ENCODE assay signal across 1 cellular context in genomic region chr2:171086352-171087290, GRCh38.
A peak's percentile ranks its signal among the peaks of the same experiment; 100 is the strongest.
TF ChIP-seq lines count a peak whose summit lies in the region.

No MANE protein-coding gene starts in this region.

TF ChIP-seq in HEK293, 187 proteins besides CTCF, POLR2A, EP300 and RAD21 (continued from another document and continues in another):
- no peak for TF ChIP-seq ZNF16 (tag by site-specific recombination; IDR thresholded peaks at IDR 0.05; ENCODE audit: low read depth)
- TF ChIP-seq BCL6B (tag by site-specific recombination; IDR thresholded peaks at IDR 0.05): no peak
- TF ChIP-seq ZNF449 (tag by site-specific recombination; IDR thresholded peaks at IDR 0.05): no peak
- TF ChIP-seq ZNF335 (tag by site-specific recombination; conservative IDR thresholded peaks at IDR 0.05): no peak
- no peak for TF ChIP-seq ZFP37 (tag by site-specific recombination; IDR thresholded peaks at IDR 0.05)
- TF ChIP-seq ZSCAN5A (tag by site-specific recombination; IDR thresholded peaks at IDR 0.05): no peak
- no peak for TF ChIP-seq ZNF175 (tag by site-specific recombination; IDR thresholded peaks at IDR 0.05)
- no peak for TF ChIP-seq ZNF211 (tag by site-specific recombination; IDR thresholded peaks at IDR 0.05; ENCODE audit: low read depth)
- TF ChIP-seq OSR2 (tag by site-specific recombination; IDR thresholded peaks at IDR 0.05): peak; percentile 18; the same call in 1 of the 2 replicates
- TF ChIP-seq ZNF501 (tag by site-specific recombination; IDR thresholded peaks at IDR 0.05): no peak
- no peak for TF ChIP-seq ZSCAN4 (tag by site-specific recombination; IDR thresholded peaks at IDR 0.05)
- TF ChIP-seq ZNF777 (tag by site-specific recombination; IDR thresholded peaks at IDR 0.05; ENCODE audit: borderline replicate concordance): no peak
- no peak for TF ChIP-seq ZNF626 (tag by site-specific recombination; IDR thresholded peaks at IDR 0.05)
- TF ChIP-seq RBAK (tag by site-specific recombination; IDR thresholded peaks at IDR 0.05): no peak
- no peak for TF ChIP-seq ZNF223 (tag by site-specific recombination; IDR thresholded peaks at IDR 0.05)
- no peak for TF ChIP-seq REPIN1 (tag by site-specific recombination; IDR thresholded peaks at IDR 0.05; ENCODE audit: low read depth)
- TF ChIP-seq ZNF645 (tag by site-specific recombination; IDR thresholded peaks at IDR 0.05): no peak
- TF ChIP-seq ZNF132 (tag by site-specific recombination; IDR thresholded peaks at IDR 0.05; ENCODE audit: borderline replicate concordance): no peak
- no peak for TF ChIP-seq ZNF521 (tag by site-specific recombination; IDR thresholded peaks at IDR 0.05)
- no peak for TF ChIP-seq ZNF600 (tag by site-specific recombination; IDR thresholded peaks at IDR 0.05)
- TF ChIP-seq ZNF558 (tag by site-specific recombination; IDR thresholded peaks at IDR 0.05): no peak
- no peak for TF ChIP-seq MYNN (tag by site-specific recombination; IDR thresholded peaks at IDR 0.05; ENCODE audit: borderline replicate concordance)
- no peak for TF ChIP-seq ZNF707 (tag by site-specific recombination; IDR thresholded peaks at IDR 0.05)
- TF ChIP-seq FEZF1 (tag by site-specific recombination; IDR thresholded peaks at IDR 0.05): peak; percentile 63
- no peak for TF ChIP-seq ZNF146 (tag by site-specific recombination; IDR thresholded peaks at IDR 0.05)
- TF ChIP-seq ZNF19 (tag by site-specific recombination; IDR thresholded peaks at IDR 0.05; ENCODE audit: low read depth): no peak
- TF ChIP-seq ZNF830 (tag by site-specific recombination; IDR thresholded peaks at IDR 0.05; ENCODE audit: low read depth): no peak
- TF ChIP-seq ZSCAN30 (tag by site-specific recombination; IDR thresholded peaks at IDR 0.05): no peak
- TF ChIP-seq AEBP2 (tag by site-specific recombination; IDR thresholded peaks at IDR 0.05; ENCODE audit: borderline replicate concordance): no peak
- peak; percentile 34 for TF ChIP-seq ZNF510 (tag by site-specific recombination; IDR thresholded peaks at IDR 0.05; ENCODE audit: insufficient replicate concordance)
- TF ChIP-seq ZNF239 (tag by site-specific recombination; IDR thresholded peaks at IDR 0.05): no peak
- 0 out of 2 replicates have a peak, but pooled peaks have one; percentile 51 for TF ChIP-seq ZNF639 (tag by site-specific recombination; IDR thresholded peaks at IDR 0.05)
- TF ChIP-seq ZNF624 (tag by site-specific recombination; IDR thresholded peaks at IDR 0.05): no peak
- TF ChIP-seq ZNF10 (tag by site-specific recombination; IDR thresholded peaks at IDR 0.05): no peak
- no peak for TF ChIP-seq ZNF214 (tag by site-specific recombination; IDR thresholded peaks at IDR 0.05; ENCODE audit: borderline replicate concordance)
- no peak for TF ChIP-seq ZNF280C (tag by site-specific recombination; IDR thresholded peaks at IDR 0.05)
- TF ChIP-seq ZBTB49 (tag by site-specific recombination; IDR thresholded peaks at IDR 0.05; ENCODE audit: low read depth): no peak
- no peak for TF ChIP-seq ZBTB20 (tag by site-specific recombination; IDR thresholded peaks at IDR 0.05)
- TF ChIP-seq ZBTB10 (tag by site-specific recombination; IDR thresholded peaks at IDR 0.05): no peak
- TF ChIP-seq ZNF354C (tag by site-specific recombination; IDR thresholded peaks at IDR 0.05; ENCODE audit: borderline replicate concordance, low read depth): no peak
- TF ChIP-seq ZNF274 (IDR thresholded peaks at IDR 0.05; ENCODE audit: low read length): no peak
- no peak for TF ChIP-seq ZNF274 (tag by site-specific recombination; IDR thresholded peaks at IDR 0.05; ENCODE audit: borderline replicate concordance)
- TF ChIP-seq ZNF266 (tag by site-specific recombination; IDR thresholded peaks at IDR 0.05; ENCODE audit: low read depth): no peak
- no peak for TF ChIP-seq ZNF692 (tag by site-specific recombination; IDR thresholded peaks at IDR 0.05)
- TF ChIP-seq ZNF585B (tag by site-specific recombination; IDR thresholded peaks at IDR 0.05): no peak
- peak; percentile 53; the same call in 1 of the 2 replicates for TF ChIP-seq ZBTB17 (tag by site-specific recombination; IDR thresholded peaks at IDR 0.05)
- TF ChIP-seq ZBTB48 (tag by site-specific recombination; IDR thresholded peaks at IDR 0.05): no peak
